8 cellular contexts compared by ENCODE assay signal in genomic region chr5:181205735-181206401, GRCh38. TPM values are rescaled to one million over a fixed set of nuclear protein-coding genes. Genes with fewer than 3 reads are reported as not detected.
DNase-seq lines count a peak whose midpoint lies in the region; ATAC-seq lines count a peak whose summit lies in the region.

No MANE protein-coding gene starts in this region.

- H3K27me3 Mint-ChIP-seq in activated naive CD4-positive, alpha-beta T cell treated with anti-CD3 and anti-CD28 coated beads, Interleukin-2, amount 10 ng/mL, durations not matched to agents 7 days and 5 days: peaks cover 66% of the 10 kb centered on the region
- H3K27me3 Mint-ChIP-seq in stimulated activated memory B cell treated with anti-CD40 and anti-IgM and Interleukin-4, amounts not matched to agents 10 μg/mL and 1 μg/mL and 100 μg/mL, for 72 hours: peaks cover 17% of the 10 kb centered on the region

- peaks cover 5% of the 10 kb centered on the region for H3K4me1 ChIP-seq in iPS-15b (ENCODE audit: control insufficient read depth, insufficient read depth, low read length)

- peaks cover 41% of the 10 kb centered on the region for H3K4me1 Mint-ChIP-seq in activated naive CD4-positive, alpha-beta T cell treated with anti-CD3 and anti-CD28 coated beads, Interleukin-2, amount 10 ng/mL, durations not matched to agents 7 days and 5 days
- peaks cover 53% of the 10 kb centered on the region for H3K4me1 Mint-ChIP-seq in stimulated activated memory B cell treated with anti-CD40 and anti-IgM and Interleukin-4, amounts not matched to agents 10 μg/mL and 1 μg/mL and 100 μg/mL, for 72 hours

- H3K27me3 ChIP-seq in iPS-15b (ENCODE audit: control insufficient read depth, insufficient read depth, low read length): peaks cover 49% of the 10 kb centered on the region

- H3K9me3 Mint-ChIP-seq in activated naive CD4-positive, alpha-beta T cell treated with anti-CD3 and anti-CD28 coated beads, Interleukin-2, amount 10 ng/mL, durations not matched to agents 7 days and 5 days: no peaks in the 10 kb centered on the region
- H3K9me3 Mint-ChIP-seq in stimulated activated memory B cell treated with anti-CD40 and anti-IgM and Interleukin-4, amounts not matched to agents 10 μg/mL and 1 μg/mL and 100 μg/mL, for 72 hours: no peaks in the 10 kb centered on the region

- ATAC-seq in stimulated activated memory B cell treated with anti-CD40 and anti-IgM and Interleukin-4, amounts not matched to agents 10 μg/mL and 1 μg/mL and 100 μg/mL, for 72 hours: no peak
- ATAC-seq in GM18502 (IDR thresholded peaks at IDR 0.05; ENCODE audit: poor library complexity, unreplicated experiment): no peak
- no peak for ATAC-seq in GM18909 (IDR thresholded peaks at IDR 0.05; ENCODE audit: poor library complexity, unreplicated experiment)

- DNase-seq in HT-29 (ENCODE audit: low spot score): peak; percentile 58
- peak; percentile 43 for DNase-seq in activated naive CD4-positive, alpha-beta T cell treated with anti-CD3 and anti-CD28 coated beads, Interleukin-2, amount 10 ng/mL, durations not matched to agents 7 days and 5 days
- DNase-seq in caudate nucleus (lab: John Stamatoyannopoulos, UW): no peak
- no peak for DNase-seq in SKM-1 (lab: John Stamatoyannopoulos, UW; ENCODE audit: unreplicated experiment)

- H3K36me3 Mint-ChIP-seq in activated naive CD4-positive, alpha-beta T cell treated with anti-CD3 and anti-CD28 coated beads, Interleukin-2, amount 10 ng/mL, durations not matched to agents 7 days and 5 days: peaks cover 7% of the 10 kb centered on the region
- no peaks in the 10 kb centered on the region for H3K36me3 Mint-ChIP-seq in stimulated activated memory B cell treated with anti-CD40 and anti-IgM and Interleukin-4, amounts not matched to agents 10 μg/mL and 1 μg/mL and 100 μg/mL, for 72 hours

- no peaks in the 10 kb centered on the region for H3K36me3 ChIP-seq in iPS-15b (ENCODE audit: control insufficient read depth, insufficient read depth, low read length)

- H3K27ac Mint-ChIP-seq in activated naive CD4-positive, alpha-beta T cell treated with anti-CD3 and anti-CD28 coated beads, Interleukin-2, amount 10 ng/mL, durations not matched to agents 7 days and 5 days: no peak overlapping the region
- H3K27ac Mint-ChIP-seq in stimulated activated memory B cell treated with anti-CD40 and anti-IgM and Interleukin-4, amounts not matched to agents 10 μg/mL and 1 μg/mL and 100 μg/mL, for 72 hours: peak overlapping the region; percentile 59

- CTCF ChIA-PET in activated naive CD4-positive, alpha-beta T cell treated with anti-CD3 and anti-CD28 coated beads, Interleukin-2, amount 10 ng/mL, durations not matched to agents 7 days and 5 days (lab: Charles Lee): interaction anchor here (0.9 to 2.7 kb wide), 3 partner anchors 16 to 33 kb away, joined by 3 to 22 read pairs (median 8); no protein-coding TSS in a partner anchor

- no peak overlapping the region for H3K9ac ChIP-seq in iPS-15b (ENCODE audit: low read depth, low read length)

- no peak overlapping the region for H3K27ac ChIP-seq in caudate nucleus (ENCODE audit: low read depth, low read length)

- peak overlapping the region; percentile 79 for H3K4me3 Mint-ChIP-seq in activated naive CD4-positive, alpha-beta T cell treated with anti-CD3 and anti-CD28 coated beads, Interleukin-2, amount 10 ng/mL, durations not matched to agents 7 days and 5 days
- H3K4me3 Mint-ChIP-seq in stimulated activated memory B cell treated with anti-CD40 and anti-IgM and Interleukin-4, amounts not matched to agents 10 μg/mL and 1 μg/mL and 100 μg/mL, for 72 hours: peak overlapping the region; percentile 82

- H3K9me3 ChIP-seq in iPS-15b (ENCODE audit: control insufficient read depth, insufficient read depth, low read length): no peaks in the 10 kb centered on the region

- H3K4me3 ChIP-seq in iPS-15b (ENCODE audit: low read depth, low read length): peak overlapping the region; percentile 96

RNA-seq across cellular contexts. Expression of gene TRIM7, which starts 0.9 kb away (rescaled TPM):
- 2.9 and 5.5 TPM in 2 replicates for total RNA-seq in HT-29 (2014; rRNA removed; shearing (Covaris generic))

RNA-seq across cellular contexts. Expression of gene TRIM41, which starts 17.2 kb away (rescaled TPM):
- 29.9 and 37.9 TPM in 2 replicates for total RNA-seq in HT-29 (2014; rRNA removed; shearing (Covaris generic))

RNA-seq across cellular contexts. Expression of gene RACK1, which starts 37.8 kb away (rescaled TPM):
- total RNA-seq in HT-29 (2014; rRNA removed; shearing (Covaris generic)): 4,450 and 4,738 TPM in 2 replicates

RNA-seq across cellular contexts. Expression of gene TRIM52, which starts 55.1 kb away (rescaled TPM):
- 4.0 and 4.8 TPM in 2 replicates for total RNA-seq in HT-29 (2014; rRNA removed; shearing (Covaris generic))

RNA-seq across cellular contexts. Expression of gene OR2V2, which starts 58.5 kb away (rescaled TPM):
- total RNA-seq in HT-29 (2014; rRNA removed; shearing (Covaris generic)): not detected in 2 replicates

Comparison
In these comparisons a context has a peak if more than half of its experiments do, and no peak if none do; other contexts are left out.
1. DNase-seq: peak in HT-29 (single experiment) and activated naive CD4-positive, alpha-beta T cell treated with anti-CD3 and anti-CD28 coated beads, Interleukin-2, amount 10 ng/mL, durations not matched to agents 7 days and 5 days (single experiment); none in caudate nucleus (0 of 61) and SKM-1 (single experiment).